In the genomic region with DNA sequence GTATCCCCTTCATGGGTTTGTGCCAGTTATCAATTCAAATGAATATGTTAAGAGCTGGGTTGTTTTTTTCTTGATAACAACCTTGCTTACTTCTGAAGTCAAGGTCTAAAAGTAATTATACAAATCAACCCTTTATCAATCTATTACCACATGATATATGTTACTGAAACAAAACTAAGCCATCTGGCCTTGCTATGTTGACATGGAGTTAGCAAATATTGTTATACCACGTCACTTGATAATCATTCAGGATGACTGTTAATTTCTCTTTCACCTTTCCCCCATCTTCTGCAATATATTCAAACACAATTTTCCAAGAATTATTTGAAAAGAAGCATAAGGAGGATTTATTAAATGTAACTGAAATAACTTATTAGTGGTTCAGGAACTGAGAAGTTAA, we compare ENCODE assay signal across 20 cellular contexts.
DNase-seq lines count a peak whose midpoint lies in the region; ATAC-seq, FAIRE-seq and TF ChIP-seq lines count a peak whose summit lies in the region.
"Had no signal": no experiment of that assay in that cellular context is flagged by ENCODE, and none has a peak within 500 bp of the region (broad histone marks: within the 10 kb centered on the region; RNA-seq: fewer than 3 reads in every experiment).

No MANE protein-coding gene starts in this region.

- intact Hi-C loops in lower lobe of right lung (cut with DNase I) = no loop called here

- no peaks in the 10 kb centered on the region for H3K9me3 ChIP-seq in astrocyte (ENCODE audit: insufficient read depth, low read depth, low read length)
- no peaks in the 10 kb centered on the region for H3K9me3 ChIP-seq in lower lobe of right lung
- no peaks in the 10 kb centered on the region for H3K9me3 ChIP-seq in upper lobe of left lung
- H3K9me3 ChIP-seq: BLaER1 had no signal

- H2AFZ ChIP-seq in GM23338 (no peak overlapping the region), astrocyte (ENCODE audit: low read depth, low read length) (no peak overlapping the region)
- H2AFZ ChIP-seq: GM23248 had no signal

- H4K20me1 ChIP-seq in GM23338 (replicated peaks; ENCODE audit: insufficient read depth) (peaks cover 7% of the 10 kb centered on the region; the same call in 1 of the 2 replicates), astrocyte (ENCODE audit: insufficient read depth, low read length) (no peaks in the 10 kb centered on the region)
- H4K20me1 ChIP-seq: BLaER1 had no signal

- H3K4me2 ChIP-seq in GM23338 (no peak overlapping the region), astrocyte (ENCODE audit: low read length) (no peak overlapping the region)
- H3K4me2 ChIP-seq: BLaER1 had no signal

- H3K27ac ChIP-seq in GM23338 (ENCODE audit: low read depth) (0 out of 2 replicates have a peak overlapping the region, but pooled peaks have one; percentile 28), astrocyte (ENCODE audit: low read depth, low read length) (no peak overlapping the region), lower lobe of right lung (peak overlapping the region; percentile 14), upper lobe of left lung (peak overlapping the region in 3 of 4 donors; percentile 37 to 67 (median 41))
- H3K27ac ChIP-seq: BLaER1, GM23248 had no signal

- no peak for TF ChIP-seq POLR2A in upper lobe of left lung (IDR thresholded peaks at IDR 0.05)

- H3K4me1 Mint-ChIP-seq in GM23338 (peaks cover 39% of the 10 kb centered on the region), astrocyte (ENCODE audit: low read depth, unreplicated experiment) (peaks cover 4% of the 10 kb centered on the region), type B pancreatic cell (ENCODE audit: unreplicated experiment) (peaks cover 16% of the 10 kb centered on the region)
- H3K4me1 Mint-ChIP-seq: IgD-negative memory B cell had no signal

- H3F3A ChIP-seq in GM23338 (replicated peaks; ENCODE audit: low read depth) = no peaks in the 10 kb centered on the region

- TF ChIP-seq EP300 in upper lobe of left lung (IDR thresholded peaks at IDR 0.05) = no peak

- H3K27me3 ChIP-seq in GM23338 (ENCODE audit: insufficient read depth) (no peaks in the 10 kb centered on the region), astrocyte (ENCODE audit: insufficient read depth, low read length) (no peaks in the 10 kb centered on the region), lower lobe of right lung (ENCODE audit: low read depth) (no peaks in the 10 kb centered on the region), upper lobe of left lung (no peaks in the 10 kb centered on the region)
- H3K27me3 ChIP-seq: BLaER1 had no signal

- FAIRE-seq in astrocyte (lab: Jason Lieb, UNC) = peak; percentile 56
- FAIRE-seq: G401.6, GM12891, GM18507, H54, HepG2 had no signal

- H3K27me3 Mint-ChIP-seq in GM23338 (ENCODE audit: insufficient read depth, low read depth, poor library complexity) = no peaks in the 10 kb centered on the region
- no peaks in the 10 kb centered on the region for H3K27me3 Mint-ChIP-seq in astrocyte (ENCODE audit: low read depth, unreplicated experiment)
- H3K27me3 Mint-ChIP-seq in type B pancreatic cell = no peaks in the 10 kb centered on the region
- H3K27me3 Mint-ChIP-seq: IgD-negative memory B cell had no signal

- no peaks in the 10 kb centered on the region for H3K36me3 ChIP-seq in GM23338 (ENCODE audit: insufficient read depth)
- H3K36me3 ChIP-seq in astrocyte (ENCODE audit: insufficient read depth, low read length) = peaks cover 3% of the 10 kb centered on the region
- no peaks in the 10 kb centered on the region for H3K36me3 ChIP-seq in lower lobe of right lung
- no peaks in the 10 kb centered on the region for H3K36me3 ChIP-seq in upper lobe of left lung

- WGBS in upper lobe of left lung, 2 donors = 72 to 82% methylated on average over 1 of the region's 1 CpG

- H3K79me2 ChIP-seq in GM23338 (replicated peaks; ENCODE audit: insufficient read depth) (no peaks in the 10 kb centered on the region), astrocyte (ENCODE audit: insufficient read depth, low read length) (no peaks in the 10 kb centered on the region)

- H3K4me3 Mint-ChIP-seq in GM23338 = no peak overlapping the region
- H3K4me3 Mint-ChIP-seq in astrocyte (ENCODE audit: unreplicated experiment) = no peak overlapping the region
- H3K4me3 Mint-ChIP-seq in type B pancreatic cell = no peak overlapping the region
- H3K4me3 Mint-ChIP-seq: CD8-positive, alpha-beta T cell; HFFc6; IgD-negative memory B cell had no signal

- H3K36me3 Mint-ChIP-seq in GM23338 (ENCODE audit: low read depth) = peaks cover 3% of the 10 kb centered on the region; the same call in 2 of the 3 replicates
- no peaks in the 10 kb centered on the region for H3K36me3 Mint-ChIP-seq in astrocyte (ENCODE audit: low read depth, unreplicated experiment)
- H3K36me3 Mint-ChIP-seq in type B pancreatic cell = no peaks in the 10 kb centered on the region
- H3K36me3 Mint-ChIP-seq: CD8-positive, alpha-beta T cell; IgD-negative memory B cell had no signal

- no peak overlapping the region for H3K9ac ChIP-seq in astrocyte (ENCODE audit: low read length)
- H3K9ac ChIP-seq: BLaER1, GM23248 had no signal

- H3K4me3 ChIP-seq in GM23338 = no peak overlapping the region
- H3K4me3 ChIP-seq in astrocyte (ENCODE audit: insufficient read depth, low read depth, low read length) = no peak overlapping the region
- no peak overlapping the region for H3K4me3 ChIP-seq in lower lobe of right lung
- no peak overlapping the region for H3K4me3 ChIP-seq in upper lobe of left lung
- H3K4me3 ChIP-seq: BLaER1, GM23248 had no signal

- H3K9me2 ChIP-seq in GM23338 (ENCODE audit: insufficient read depth) = no peaks in the 10 kb centered on the region

- H3K9me3 Mint-ChIP-seq in GM23338 (no peaks in the 10 kb centered on the region), astrocyte (ENCODE audit: unreplicated experiment) (no peaks in the 10 kb centered on the region), type B pancreatic cell (no peaks in the 10 kb centered on the region)
- H3K9me3 Mint-ChIP-seq: CD8-positive, alpha-beta T cell; HFFc6; IgD-negative memory B cell had no signal

- TF ChIP-seq CTCF in GM23338 (conservative IDR thresholded peaks at IDR 0.05; ENCODE audit: low read depth in 2 of 2) (no peak), astrocyte (IDR thresholded peaks at IDR 0.05; ENCODE audit: insufficient read depth, low read depth, low read length) (no peak), lower lobe of right lung (IDR thresholded peaks at IDR 0.05) (no peak), upper lobe of left lung (IDR thresholded peaks at IDR 0.05) (no peak), type B pancreatic cell (conservative IDR thresholded peaks at IDR 0.05) (no peak)

- H3K27ac Mint-ChIP-seq in GM23338 = no peak overlapping the region
- H3K27ac Mint-ChIP-seq in astrocyte (ENCODE audit: unreplicated experiment) = no peak overlapping the region
- no peak overlapping the region for H3K27ac Mint-ChIP-seq in type B pancreatic cell
- H3K27ac Mint-ChIP-seq: CD8-positive, alpha-beta T cell; HFFc6; IgD-negative memory B cell had no signal

- ATAC-seq in GM23338 = no peak
- no peak for ATAC-seq in lower lobe of right lung
- ATAC-seq in upper lobe of left lung (ENCODE audit: low FRiP score in 2 of 2) = no peak
- ATAC-seq: CD8-positive, alpha-beta T cell; HCT116; HepG2 had no signal

- H3K4me1 ChIP-seq in GM23338 (ENCODE audit: insufficient read depth) (peaks cover 40% of the 10 kb centered on the region), astrocyte (ENCODE audit: insufficient read depth, low read length) (no peaks in the 10 kb centered on the region), lower lobe of right lung (peaks cover 43% of the 10 kb centered on the region), upper lobe of left lung (peaks cover 0 to 34% (median 27%) of the 10 kb centered on the region in 4 donors)
- H3K4me1 ChIP-seq: BLaER1 had no signal

- no peak for DNase-seq in GM23338 (ENCODE audit: low spot score)
- DNase-seq in astrocyte (ENCODE audit: low read depth) = no peak
- DNase-seq in lower lobe of right lung = no peak
- no peak for DNase-seq in upper lobe of left lung
- DNase-seq in type B pancreatic cell (ENCODE audit: extremely low spot score, unreplicated experiment) = no peak
- no peak for DNase-seq in cerebellar nuclear complex (lab: John Stamatoyannopoulos, UW)
- DNase-seq in C1 segment of cervical spinal cord (lab: John Stamatoyannopoulos, UW) = no peak
- DNase-seq: 8988T; CD8-positive, alpha-beta T cell; COR-L47; GM23248; HFFc6 had no signal

TF ChIP-seq in GM23338, 12 proteins besides CTCF, POLR2A, EP300 and RAD21 (continues in another document):
- TF ChIP-seq, protein P1, sequence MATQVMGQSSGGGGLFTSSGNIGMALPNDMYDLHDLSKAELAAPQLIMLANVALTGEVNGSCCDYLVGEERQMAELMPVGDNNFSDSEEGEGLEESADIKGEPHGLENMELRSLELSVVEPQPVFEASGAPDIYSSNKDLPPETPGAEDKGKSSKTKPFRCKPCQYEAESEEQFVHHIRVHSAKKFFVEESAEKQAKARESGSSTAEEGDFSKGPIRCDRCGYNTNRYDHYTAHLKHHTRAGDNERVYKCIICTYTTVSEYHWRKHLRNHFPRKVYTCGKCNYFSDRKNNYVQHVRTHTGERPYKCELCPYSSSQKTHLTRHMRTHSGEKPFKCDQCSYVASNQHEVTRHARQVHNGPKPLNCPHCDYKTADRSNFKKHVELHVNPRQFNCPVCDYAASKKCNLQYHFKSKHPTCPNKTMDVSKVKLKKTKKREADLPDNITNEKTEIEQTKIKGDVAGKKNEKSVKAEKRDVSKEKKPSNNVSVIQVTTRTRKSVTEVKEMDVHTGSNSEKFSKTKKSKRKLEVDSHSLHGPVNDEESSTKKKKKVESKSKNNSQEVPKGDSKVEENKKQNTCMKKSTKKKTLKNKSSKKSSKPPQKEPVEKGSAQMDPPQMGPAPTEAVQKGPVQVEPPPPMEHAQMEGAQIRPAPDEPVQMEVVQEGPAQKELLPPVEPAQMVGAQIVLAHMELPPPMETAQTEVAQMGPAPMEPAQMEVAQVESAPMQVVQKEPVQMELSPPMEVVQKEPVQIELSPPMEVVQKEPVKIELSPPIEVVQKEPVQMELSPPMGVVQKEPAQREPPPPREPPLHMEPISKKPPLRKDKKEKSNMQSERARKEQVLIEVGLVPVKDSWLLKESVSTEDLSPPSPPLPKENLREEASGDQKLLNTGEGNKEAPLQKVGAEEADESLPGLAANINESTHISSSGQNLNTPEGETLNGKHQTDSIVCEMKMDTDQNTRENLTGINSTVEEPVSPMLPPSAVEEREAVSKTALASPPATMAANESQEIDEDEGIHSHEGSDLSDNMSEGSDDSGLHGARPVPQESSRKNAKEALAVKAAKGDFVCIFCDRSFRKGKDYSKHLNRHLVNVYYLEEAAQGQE (IDR thresholded peaks at IDR 0.05; ENCODE audit: unreplicated experiment) = no peak
- TF ChIP-seq NANOG (IDR thresholded peaks at IDR 0.05; ENCODE audit: borderline replicate concordance) (no peak), ZNF331 (CRISPR knock-in tag; IDR thresholded peaks at IDR 0.05; ENCODE audit: low read depth) (no peak), JUNB (IDR thresholded peaks at IDR 0.05; ENCODE audit: unreplicated experiment) (no peak)
